16 cellular contexts compared by ENCODE assay signal in genomic region chr12:121939190-121939589, GRCh38. TPM values are rescaled to one million over a fixed set of nuclear protein-coding genes. Genes with fewer than 3 reads are reported as not detected.
DNase-seq lines count a peak whose midpoint lies in the region; ATAC-seq, FAIRE-seq and TF ChIP-seq lines count a peak whose summit lies in the region.
"Had no signal": no experiment of that assay in that cellular context is flagged by ENCODE, and none has a peak within 500 bp of the region (broad histone marks: within the 10 kb centered on the region; RNA-seq: fewer than 3 reads in every experiment).

No MANE protein-coding gene starts in this region.

- TF ChIP-seq CTCF in GM12865 (IDR thresholded peaks at IDR 0.05; ENCODE audit: insufficient read depth, low read depth, low read length, missing control alignments) (no peak), astrocyte (IDR thresholded peaks at IDR 0.05; ENCODE audit: insufficient read depth, low read depth, low read length) (no peak), mucosa of descending colon (IDR thresholded peaks at IDR 0.05) (no peak)

- H3K36me3 ChIP-seq in astrocyte (ENCODE audit: insufficient read depth, low read length) (no peaks in the 10 kb centered on the region), mucosa of descending colon (ENCODE audit: low read depth) (no peaks in the 10 kb centered on the region)

- no peak overlapping the region for H2AFZ ChIP-seq in astrocyte (ENCODE audit: low read depth, low read length)

- H3K4me1 ChIP-seq in astrocyte (ENCODE audit: insufficient read depth, low read length) = peaks cover 10% of the 10 kb centered on the region
- no peaks in the 10 kb centered on the region for H3K4me1 ChIP-seq in mucosa of descending colon (ENCODE audit: low read depth)
- H3K4me1 ChIP-seq: left ventricle myocardium inferior, testis had no signal

- H3K9me3 ChIP-seq in astrocyte (ENCODE audit: insufficient read depth, low read depth, low read length) = no peaks in the 10 kb centered on the region
- H3K9me3 ChIP-seq in mucosa of descending colon = no peaks in the 10 kb centered on the region
- H3K9me3 ChIP-seq: testis had no signal

- no peaks in the 10 kb centered on the region for H3K27me3 Mint-ChIP-seq in astrocyte (ENCODE audit: low read depth, unreplicated experiment)

- peaks cover 6% of the 10 kb centered on the region for H3K9me3 Mint-ChIP-seq in astrocyte (ENCODE audit: unreplicated experiment)

- no peak overlapping the region for H3K9ac ChIP-seq in astrocyte (ENCODE audit: low read length)

- intact Hi-C loops in mucosa of descending colon (cut with DNase I, micrococcal nuclease) = no loop called here

- peak; percentile 79 for ATAC-seq in mucosa of descending colon
- ATAC-seq in GM18858 (IDR thresholded peaks at IDR 0.05; ENCODE audit: unreplicated experiment) = no peak

- H3K27me3 ChIP-seq in astrocyte (ENCODE audit: insufficient read depth, low read length) = no peaks in the 10 kb centered on the region
- H3K27me3 ChIP-seq: testis had no signal

- H3K27ac Mint-ChIP-seq in astrocyte (ENCODE audit: unreplicated experiment) = no peak overlapping the region

- no peak overlapping the region for H3K4me3 ChIP-seq in GM12865 (ENCODE audit: low read depth, low read length)
- H3K4me3 ChIP-seq in astrocyte (ENCODE audit: insufficient read depth, low read depth, low read length) = no peak overlapping the region
- H3K4me3 ChIP-seq in mucosa of descending colon = no peak overlapping the region
- H3K4me3 ChIP-seq: left ventricle myocardium inferior, testis had no signal

- DNase-seq in GM12865 (ENCODE audit: low read depth) (peak; percentile 50), HPDE6-E6E7 (ENCODE audit: extremely low spot score) (peak; percentile 74), astrocyte (ENCODE audit: low read depth) (peak; percentile 41), mucosa of descending colon (peak in 2 of 3 donors; percentile 24 to 31), DMS53 (lab: John Stamatoyannopoulos, UW) (no peak), NCI-H2081 (lab: John Stamatoyannopoulos, UW) (no peak), OCI-M2 (lab: John Stamatoyannopoulos, UW; ENCODE audit: unreplicated experiment) (no peak)
- DNase-seq: activated CD4-positive, alpha-beta T cell treated with anti-CD3 and anti-CD28 coated beads, Interleukin-2, amount 50 U/mL, for 1 hour; activated T-cell treated with anti-CD3 and anti-CD28 coated beads, Interleukin-2, amount 50 U/mL, for 1 hour; cerebellar nuclear complex; DMS79 treated with DMSO at 0.1 percent for 48 hours; left ventricle myocardium inferior; NCI-H1417; NCI-H2227 treated with DMSO at 0.1 percent for 48 hours; testis had no signal

- no peaks in the 10 kb centered on the region for H3K79me2 ChIP-seq in astrocyte (ENCODE audit: insufficient read depth, low read length)

- peaks cover 39% of the 10 kb centered on the region for H3K36me3 Mint-ChIP-seq in astrocyte (ENCODE audit: low read depth, unreplicated experiment)

- H3K4me3 Mint-ChIP-seq in astrocyte (ENCODE audit: unreplicated experiment) = no peak overlapping the region

- H3K4me2 ChIP-seq in astrocyte (ENCODE audit: low read length) = no peak overlapping the region

- no peak for FAIRE-seq in astrocyte (lab: Jason Lieb, UNC)

- H3K4me1 Mint-ChIP-seq in astrocyte (ENCODE audit: low read depth, unreplicated experiment) = peaks cover 5% of the 10 kb centered on the region

- no peaks in the 10 kb centered on the region for H4K20me1 ChIP-seq in astrocyte (ENCODE audit: insufficient read depth, low read length)

- no peak overlapping the region for H3K27ac ChIP-seq in astrocyte (ENCODE audit: low read depth, low read length)
- H3K27ac ChIP-seq: left ventricle myocardium inferior, testis had no signal

RNA-seq across cellular contexts. Expression of gene CFAP251, which starts 20.8 kb away (rescaled TPM):
- total RNA-seq in astrocyte = 4.6 and 4.7 TPM in 2 replicates
- total RNA-seq in mucosa of descending colon = under 1 TPM; 0.14 to 0.92 (median 0.55) TPM

RNA-seq across cellular contexts. Expression of gene PSMD9, which starts 50.6 kb away (rescaled TPM):
- total RNA-seq in astrocyte = 59.0 and 63.4 TPM in 2 replicates
- 10 to 100 TPM; 45.0 to 45.6 (median 45.2) TPM for total RNA-seq in mucosa of descending colon

Comparison
In these comparisons a context has a peak if more than half of its experiments do, and no peak if none do; other contexts are left out.
1. DNase-seq: peak in GM12865 (single experiment), HPDE6-E6E7 (single experiment), astrocyte (single experiment) and mucosa of descending colon (2 of 3); none in DMS53 (single experiment), NCI-H2081 (0 of 2) and OCI-M2 (single experiment).